8 cellular contexts compared by ENCODE assay signal in genomic region chr2:63842149-63843061, GRCh38. TPM values are rescaled to one million over a fixed set of nuclear protein-coding genes. Genes with fewer than 3 reads are reported as not detected.
DNase-seq lines count a peak whose midpoint lies in the region; ATAC-seq, FAIRE-seq and TF ChIP-seq lines count a peak whose summit lies in the region.

No MANE protein-coding gene starts in this region.

- H3K36me3 ChIP-seq in small intestine (ENCODE audit: control insufficient read depth in 2 of 2, insufficient read depth in 2 of 2, low read length in 2 of 2): no peaks in the 10 kb centered on the region

- TF ChIP-seq CTCF in AG04449 (IDR thresholded peaks at IDR 0.05; ENCODE audit: insufficient read depth, low read length, missing control alignments): no peak

- peaks cover 5 to 7% of the 10 kb centered on the region in 2 donors for H3K4me1 ChIP-seq in small intestine (ENCODE audit: control insufficient read depth in 2 of 2, insufficient read depth in 1 of 2, low read depth in 1 of 2, low read length in 1 of 2)

- H3K4me3 ChIP-seq in AG04449 (ENCODE audit: low read depth, low read length) (peak overlapping the region; percentile 83), small intestine (ENCODE audit: low read depth in 1 of 2, low read length in 2 of 2) (peak overlapping the region; percentile 56 to 75)

- H3K27me3 ChIP-seq in small intestine (ENCODE audit: control insufficient read depth in 2 of 2, insufficient read depth in 2 of 2, low read length in 2 of 2): no peaks in the 10 kb centered on the region

- FAIRE-seq in GM18507 (lab: Jason Lieb, UNC): peak; percentile 44
- no peak for FAIRE-seq in small intestine (lab: Jason Lieb, UNC)

- H3K9me3 ChIP-seq in small intestine (ENCODE audit: control insufficient read depth, low read depth): no peaks in the 10 kb centered on the region

- ATAC-seq in GM19397 (IDR thresholded peaks at IDR 0.05; ENCODE audit: unreplicated experiment) (no peak), HG03469 (IDR thresholded peaks at IDR 0.05; ENCODE audit: unreplicated experiment) (no peak)

- peak overlapping the region; percentile 88 to 99 for H3K27ac ChIP-seq in small intestine (ENCODE audit: low read depth in 1 of 2, low read length in 1 of 2)

- 3 to 8% (median 4%) methylated on average over 24 of the region's 24 CpGs for WGBS in small intestine, 3 donors

- POLR2A ChIA-PET in AG04449 (lab: Yijun Ruan, JAX): interaction anchor here (0.6 to 3.3 kb wide), 15 partner anchors 8 to 1082 kb away, joined by 3 to 34 read pairs (median 5); partner anchors contain the start of genes MDH1 and WDPCP

- DNase-seq in AG04449 (ENCODE audit: low read depth, low spot score): no peak
- DNase-seq in GM18507 (ENCODE audit: extremely low spot score, insufficient read length, low read depth): no peak
- DNase-seq in NOMO-1 treated with DMSO at 0.1 percent for 48 hours (lab: John Stamatoyannopoulos, UW; ENCODE audit: unreplicated experiment): peak; percentile 61
- DNase-seq in brain pericyte (ENCODE audit: low read depth, low spot score): peak; percentile 32
- peak; percentile 49 for DNase-seq in inferior parietal cortex (ENCODE audit: extremely low spot score)
- DNase-seq in small intestine: peak; percentile 80

- CTCF ChIA-PET in AG04449 (lab: Yijun Ruan, JAX): interaction anchor here (0.8 to 3.0 kb wide), 9 partner anchors 10 to 184 kb away, joined by 3 to 23 read pairs (median 4); no protein-coding TSS in a partner anchor

RNA-seq across cellular contexts. Expression of gene UGP2, which starts 0.7 kb away (rescaled TPM):
- 100 to 1,000 TPM in 2 of 3 donors, 10 to 100 TPM in 1; 73.8 to 156 (median 120) TPM for polyA plus RNA-seq in small intestine

Comparison
In these comparisons a context has a peak if more than half of its experiments do, and no peak if none do; other contexts are left out.
1. DNase-seq: peak in NOMO-1 treated with DMSO at 0.1 percent for 48 hours (single experiment), brain pericyte (single experiment), inferior parietal cortex (single experiment) and small intestine (single experiment); none in AG04449 (single experiment) and GM18507 (single experiment).